ENCODE assay signal across 8 cellular contexts in genomic region chr18:906416-907170, GRCh38. TPM values are rescaled to one million over a fixed set of nuclear protein-coding genes. Genes with fewer than 3 reads are reported as not detected.
A peak's percentile ranks its signal among the peaks of the same experiment; 100 is the strongest.
DNase-seq lines count a peak whose midpoint lies in the region; ATAC-seq lines count a peak whose summit lies in the region.

No MANE protein-coding gene starts in this region.

- H3K4me3 ChIP-seq in H7 (ENCODE audit: insufficient read depth, low read depth, low read length), result peak overlapping the region; percentile 47

- peaks cover 71 to 89% of the 10 kb centered on the region in 2 donors for H3K27me3 Mint-ChIP-seq in effector memory CD8-positive, alpha-beta T cell

- peaks cover 0 to 11% of the 10 kb centered on the region in 2 donors for H3K9me3 Mint-ChIP-seq in effector memory CD8-positive, alpha-beta T cell

- no peak overlapping the region for H3K27ac Mint-ChIP-seq in effector memory CD8-positive, alpha-beta T cell

- no peak for ATAC-seq in effector memory CD8-positive, alpha-beta T cell (replicated peaks)
- ATAC-seq in GM18873 (IDR thresholded peaks at IDR 0.05; ENCODE audit: low FRiP score, unreplicated experiment) (no peak), GM21825 (IDR thresholded peaks at IDR 0.05; ENCODE audit: unreplicated experiment) (no peak)

- H3K4me3 Mint-ChIP-seq in effector memory CD8-positive, alpha-beta T cell, result peak overlapping the region; percentile 44 to 79

- H3K36me3 ChIP-seq in H7 (replicated peaks; ENCODE audit: control insufficient read depth, insufficient read depth, low read length), result no peaks in the 10 kb centered on the region

- peaks cover 6 to 16% of the 10 kb centered on the region in 2 donors for H3K4me1 Mint-ChIP-seq in effector memory CD8-positive, alpha-beta T cell (ENCODE audit: low read depth in 2 of 2)

- H3K27me3 ChIP-seq in H7 (ENCODE audit: control insufficient read depth, insufficient read depth, low read length), result peaks cover 97% of the 10 kb centered on the region

- DNase-seq in H7, result peak; percentile 78
- peak; percentile 4 for DNase-seq in NCI-H2227 treated with DMSO at 0.1 percent for 48 hours (lab: John Stamatoyannopoulos, UW)
- no peak for DNase-seq in effector memory CD8-positive, alpha-beta T cell
- DNase-seq in retina, result peak; percentile 79
- no peak for DNase-seq in SW480 (ENCODE audit: low spot score)
- no peak for DNase-seq in C1 segment of cervical spinal cord (lab: John Stamatoyannopoulos, UW)

- peaks cover 2% of the 10 kb centered on the region for H3K36me3 Mint-ChIP-seq in effector memory CD8-positive, alpha-beta T cell (ENCODE audit: insufficient read depth)

RNA-seq across cellular contexts. Expression of gene ADCYAP1, which starts 1.9 kb away (rescaled TPM):
- total RNA-seq in H7 (2014; rRNA removed; shearing (Covaris generic)), result not detected in 2 replicates

Comparison
In these comparisons a context has a peak if more than half of its experiments do, and no peak if none do; other contexts are left out.
1. DNase-seq: peak in H7 (single experiment), NCI-H2227 treated with DMSO at 0.1 percent for 48 hours (single experiment) and retina (single experiment); none in effector memory CD8-positive, alpha-beta T cell (0 of 3), SW480 (single experiment) and C1 segment of cervical spinal cord (0 of 14).